ENCODE assay signal across 2 cellular contexts in the genomic region with DNA sequence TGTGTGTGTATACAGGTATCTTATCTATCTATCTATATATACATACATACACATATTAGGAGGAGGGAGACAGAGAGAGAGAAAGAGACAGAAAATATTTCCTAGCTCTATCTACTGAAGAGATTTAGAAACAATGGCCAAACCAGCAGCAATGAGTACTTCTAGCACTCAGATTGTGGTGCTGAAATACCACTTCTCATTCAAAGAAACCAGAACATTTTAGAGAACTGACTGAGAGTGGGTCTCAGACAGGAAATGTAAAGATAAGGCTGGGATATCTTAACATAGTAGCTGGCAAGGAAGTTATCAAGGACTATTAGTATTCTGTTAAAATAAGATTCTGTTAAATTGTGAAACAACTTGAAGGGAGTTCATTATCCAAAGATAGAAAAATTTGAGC.
A peak's percentile ranks its signal among the peaks of the same experiment; 100 is the strongest.
TF ChIP-seq lines count a peak whose summit lies in the region.

No MANE protein-coding gene starts in this region.

TF ChIP-seq in liver, 16 proteins besides CTCF, POLR2A, EP300 and RAD21 (continued from another document):
- TF ChIP-seq, protein P1, sequence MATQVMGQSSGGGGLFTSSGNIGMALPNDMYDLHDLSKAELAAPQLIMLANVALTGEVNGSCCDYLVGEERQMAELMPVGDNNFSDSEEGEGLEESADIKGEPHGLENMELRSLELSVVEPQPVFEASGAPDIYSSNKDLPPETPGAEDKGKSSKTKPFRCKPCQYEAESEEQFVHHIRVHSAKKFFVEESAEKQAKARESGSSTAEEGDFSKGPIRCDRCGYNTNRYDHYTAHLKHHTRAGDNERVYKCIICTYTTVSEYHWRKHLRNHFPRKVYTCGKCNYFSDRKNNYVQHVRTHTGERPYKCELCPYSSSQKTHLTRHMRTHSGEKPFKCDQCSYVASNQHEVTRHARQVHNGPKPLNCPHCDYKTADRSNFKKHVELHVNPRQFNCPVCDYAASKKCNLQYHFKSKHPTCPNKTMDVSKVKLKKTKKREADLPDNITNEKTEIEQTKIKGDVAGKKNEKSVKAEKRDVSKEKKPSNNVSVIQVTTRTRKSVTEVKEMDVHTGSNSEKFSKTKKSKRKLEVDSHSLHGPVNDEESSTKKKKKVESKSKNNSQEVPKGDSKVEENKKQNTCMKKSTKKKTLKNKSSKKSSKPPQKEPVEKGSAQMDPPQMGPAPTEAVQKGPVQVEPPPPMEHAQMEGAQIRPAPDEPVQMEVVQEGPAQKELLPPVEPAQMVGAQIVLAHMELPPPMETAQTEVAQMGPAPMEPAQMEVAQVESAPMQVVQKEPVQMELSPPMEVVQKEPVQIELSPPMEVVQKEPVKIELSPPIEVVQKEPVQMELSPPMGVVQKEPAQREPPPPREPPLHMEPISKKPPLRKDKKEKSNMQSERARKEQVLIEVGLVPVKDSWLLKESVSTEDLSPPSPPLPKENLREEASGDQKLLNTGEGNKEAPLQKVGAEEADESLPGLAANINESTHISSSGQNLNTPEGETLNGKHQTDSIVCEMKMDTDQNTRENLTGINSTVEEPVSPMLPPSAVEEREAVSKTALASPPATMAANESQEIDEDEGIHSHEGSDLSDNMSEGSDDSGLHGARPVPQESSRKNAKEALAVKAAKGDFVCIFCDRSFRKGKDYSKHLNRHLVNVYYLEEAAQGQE (IDR thresholded peaks at IDR 0.05) = peak; percentile 31

TF ChIP-seq in HepG2, 621 proteins besides CTCF, POLR2A, EP300 and RAD21 (continued from another document):
- TF ChIP-seq, protein P2, sequence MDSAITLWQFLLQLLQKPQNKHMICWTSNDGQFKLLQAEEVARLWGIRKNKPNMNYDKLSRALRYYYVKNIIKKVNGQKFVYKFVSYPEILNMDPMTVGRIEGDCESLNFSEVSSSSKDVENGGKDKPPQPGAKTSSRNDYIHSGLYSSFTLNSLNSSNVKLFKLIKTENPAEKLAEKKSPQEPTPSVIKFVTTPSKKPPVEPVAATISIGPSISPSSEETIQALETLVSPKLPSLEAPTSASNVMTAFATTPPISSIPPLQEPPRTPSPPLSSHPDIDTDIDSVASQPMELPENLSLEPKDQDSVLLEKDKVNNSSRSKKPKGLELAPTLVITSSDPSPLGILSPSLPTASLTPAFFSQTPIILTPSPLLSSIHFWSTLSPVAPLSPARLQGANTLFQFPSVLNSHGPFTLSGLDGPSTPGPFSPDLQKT (CRISPR knock-in tag; IDR thresholded peaks at IDR 0.05; ENCODE audit: borderline replicate concordance) = no peak
- TF ChIP-seq ZNF335 (CRISPR knock-in tag; IDR thresholded peaks at IDR 0.05) (no peak), ZBTB7B (CRISPR knock-in tag; IDR thresholded peaks at IDR 0.05) (no peak)
- TF ChIP-seq, protein P3, sequence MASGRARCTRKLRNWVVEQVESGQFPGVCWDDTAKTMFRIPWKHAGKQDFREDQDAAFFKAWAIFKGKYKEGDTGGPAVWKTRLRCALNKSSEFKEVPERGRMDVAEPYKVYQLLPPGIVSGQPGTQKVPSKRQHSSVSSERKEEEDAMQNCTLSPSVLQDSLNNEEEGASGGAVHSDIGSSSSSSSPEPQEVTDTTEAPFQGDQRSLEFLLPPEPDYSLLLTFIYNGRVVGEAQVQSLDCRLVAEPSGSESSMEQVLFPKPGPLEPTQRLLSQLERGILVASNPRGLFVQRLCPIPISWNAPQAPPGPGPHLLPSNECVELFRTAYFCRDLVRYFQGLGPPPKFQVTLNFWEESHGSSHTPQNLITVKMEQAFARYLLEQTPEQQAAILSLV (CRISPR knock-in tag; IDR thresholded peaks at IDR 0.05; ENCODE audit: borderline replicate concordance) = no peak
